1 cellular context compared by ENCODE assay signal in genomic region chr5:163730206-163730782, GRCh38.
TF ChIP-seq lines count a peak whose summit lies in the region.

No MANE protein-coding gene starts in this region.

TF ChIP-seq in SK-N-SH, 30 proteins besides CTCF, POLR2A, EP300 and RAD21 (continued from another document):
- TF ChIP-seq IRF3 (IDR thresholded peaks at IDR 0.05; ENCODE audit: low read depth, low read length), result no peak
- no peak for TF ChIP-seq EZH2phosphoT487 (IDR thresholded peaks at IDR 0.05; ENCODE audit: borderline replicate concordance, low read depth)
- no peak for TF ChIP-seq TCF12 (IDR thresholded peaks at IDR 0.05)
- no peak for TF ChIP-seq RXRA (IDR thresholded peaks at IDR 0.05; ENCODE audit: borderline replicate concordance, low read depth)
- no peak for TF ChIP-seq NFIC (IDR thresholded peaks at IDR 0.05; ENCODE audit: borderline replicate concordance)
- TF ChIP-seq TEAD4 (IDR thresholded peaks at IDR 0.05; ENCODE audit: borderline replicate concordance, insufficient read depth), result no peak
- no peak for TF ChIP-seq FOSL2 (IDR thresholded peaks at IDR 0.05; ENCODE audit: borderline replicate concordance, low read depth)
- no peak for TF ChIP-seq GATA2 (CRISPR knock-in tag; IDR thresholded peaks at IDR 0.05)
- TF ChIP-seq ELF1 (IDR thresholded peaks at IDR 0.05), result no peak
- TF ChIP-seq, protein P1, sequence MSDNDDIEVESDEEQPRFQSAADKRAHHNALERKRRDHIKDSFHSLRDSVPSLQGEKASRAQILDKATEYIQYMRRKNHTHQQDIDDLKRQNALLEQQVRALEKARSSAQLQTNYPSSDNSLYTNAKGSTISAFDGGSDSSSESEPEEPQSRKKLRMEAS (IDR thresholded peaks at IDR 0.05; ENCODE audit: low read depth), result no peak
- TF ChIP-seq SIN3A (IDR thresholded peaks at IDR 0.05; ENCODE audit: borderline replicate concordance, low read depth, low read length), result no peak
- TF ChIP-seq YY1 (IDR thresholded peaks at IDR 0.05; ENCODE audit: low read depth), result no peak
TF ChIP-seq in SK-N-SH: peak in this region for 0.
